ENCODE assay signal across 8 cellular contexts in genomic region chr3:52022323-52023100, GRCh38. TPM values are rescaled to one million over a fixed set of nuclear protein-coding genes. Genes with fewer than 3 reads are reported as not detected.
DNase-seq lines count a peak whose midpoint lies in the region; ATAC-seq, FAIRE-seq and TF ChIP-seq lines count a peak whose summit lies in the region.
"Had no signal": no experiment of that assay in that cellular context is flagged by ENCODE, and none has a peak within 500 bp of the region (broad histone marks: within the 10 kb centered on the region; RNA-seq: fewer than 3 reads in every experiment).

No MANE protein-coding gene starts in this region.

- H2AK5ac ChIP-seq in neuronal stem cell (ENCODE audit: low read depth, low read length): peak overlapping the region; percentile 97

- POLR2A ChIA-PET in HEK293 (lab: Yijun Ruan, JAX): interaction anchor here (0.9 to 1.3 kb wide), 2 partner anchors 24 to 30 kb away, joined by 3 read pairs; no protein-coding TSS in a partner anchor

- H4K8ac ChIP-seq in neuronal stem cell (ENCODE audit: low read depth, low read length): no peak overlapping the region

- no peak for ATAC-seq in GM21526 (IDR thresholded peaks at IDR 0.05; ENCODE audit: low FRiP score, unreplicated experiment)
- ATAC-seq: left colon had no signal

- H2BK12ac ChIP-seq in neuronal stem cell (ENCODE audit: low read length): no peak overlapping the region

- H3K4me2 ChIP-seq in neuronal stem cell (ENCODE audit: insufficient read depth, low read length, poor library complexity, severe bottlenecking): no peak overlapping the region

- H3K9ac ChIP-seq in neuronal stem cell (ENCODE audit: low read depth, low read length, poor library complexity): no peak overlapping the region

- CTCF ChIA-PET in HEK293 (lab: Yijun Ruan, JAX): interaction anchor here (0.5 to 1.2 kb wide), 2 partner anchors 21 to 48 kb away, joined by 3 to 4 read pairs; no protein-coding TSS in a partner anchor

- H3K27me3 Mint-ChIP-seq in brain: no peaks in the 10 kb centered on the region

- H3K27ac ChIP-seq in HEK293 (ENCODE audit: extremely low read depth, low read depth, low read length) (0 out of 2 replicates have a peak overlapping the region, but pooled peaks have one; percentile 24), neuronal stem cell (replicated peaks; ENCODE audit: low read length) (no peak overlapping the region), prostate gland (peak overlapping the region in 1 of 2 donors; percentile 8)

- no peak overlapping the region for H2BK5ac ChIP-seq in neuronal stem cell (ENCODE audit: low read length)

- no peak overlapping the region for H4K91ac ChIP-seq in neuronal stem cell (ENCODE audit: low read depth, low read length, poor library complexity)

- peaks cover 58% of the 10 kb centered on the region for H3K4me1 Mint-ChIP-seq in brain

- H3K18ac ChIP-seq in neuronal stem cell (ENCODE audit: low read length): peak overlapping the region; percentile 12

- no CpG with 5 or more reads among the region's 20 CpGs for WGBS in neuronal stem cell (ENCODE audit: extremely low coverage in 2 of 2, insufficient read length in 2 of 2, insufficient replicate concordance in 1 of 2), 2 donors
- 73% methylated on average over 20 of the region's 20 CpGs for WGBS in prostate gland

- H3K27me3 ChIP-seq in neuronal stem cell (ENCODE audit: control insufficient read depth in 3 of 3, insufficient read depth in 3 of 3, low read depth in 1 of 3, low read length in 3 of 3) (peaks cover 0 to 23% (median 0%) of the 10 kb centered on the region in 3 experiments), prostate gland (replicated peaks; ENCODE audit: insufficient read depth) (no peaks in the 10 kb centered on the region)

- H3K4me1 ChIP-seq in HEK293 (ENCODE audit: control insufficient read depth, insufficient read depth, low read length): peaks cover 5% of the 10 kb centered on the region
- H3K4me1 ChIP-seq in neuronal stem cell (ENCODE audit: control insufficient read depth in 2 of 2, insufficient read depth in 1 of 2, low read depth in 1 of 2, low read length in 2 of 2): peaks cover 30 to 33% of the 10 kb centered on the region in 2 donors
- H3K4me1 ChIP-seq in prostate gland (replicated peaks): no peaks in the 10 kb centered on the region

- intact Hi-C loops in prostate gland (cut with DNase I): no loop called here

- peak overlapping the region in 2 of 5 experiments; percentile 41 to 47 for H3K4me3 Mint-ChIP-seq in brain

- peaks cover 2% of the 10 kb centered on the region for H3K79me1 ChIP-seq in neuronal stem cell (ENCODE audit: low read depth, low read length)

- no peak for TF ChIP-seq POLR2A in prostate gland (IDR thresholded peaks at IDR 0.05)

- H3K9me3 Mint-ChIP-seq in brain: no peaks in the 10 kb centered on the region

- no peak overlapping the region for H3K4me3 ChIP-seq in HEK293 (ENCODE audit: low read depth, low read length)
- no peak overlapping the region for H3K4me3 ChIP-seq in neuronal stem cell (ENCODE audit: low read length in 2 of 2)
- no peak overlapping the region for H3K4me3 ChIP-seq in prostate gland

- H3K23ac ChIP-seq in neuronal stem cell (ENCODE audit: low read depth, low read length, poor library complexity): no peak overlapping the region

- no peak for FAIRE-seq in D721Med (lab: Jason Lieb, UNC)
- FAIRE-seq: endometrium had no signal

- H3K27ac Mint-ChIP-seq in brain: peak overlapping the region; percentile 15 to 94 (median 79)

- no peaks in the 10 kb centered on the region for H3K36me3 Mint-ChIP-seq in brain

- H3K36me3 ChIP-seq in HEK293 (ENCODE audit: control insufficient read depth in 2 of 2, insufficient read depth in 1 of 2, low read length in 2 of 2): no peaks in the 10 kb centered on the region
- H3K36me3 ChIP-seq in neuronal stem cell (replicated peaks in 1 of 2; ENCODE audit: control insufficient read depth in 2 of 2, insufficient read depth in 2 of 2, low read length in 2 of 2): no peaks in the 10 kb centered on the region
- no peaks in the 10 kb centered on the region for H3K36me3 ChIP-seq in prostate gland

- DNase-seq in neuronal stem cell (ENCODE audit: low spot score) (no peak), D721Med (ENCODE audit: insufficient read length, low spot score) (no peak), prostate gland (ENCODE audit: low spot score) (no peak)
- DNase-seq: left colon had no signal

- H2BK120ac ChIP-seq in neuronal stem cell (ENCODE audit: low read depth, low read length): no peak overlapping the region

- H3K9me3 ChIP-seq in HEK293 (ENCODE audit: control insufficient read depth, insufficient read depth, low read depth, low read length) (no peaks in the 10 kb centered on the region), neuronal stem cell (replicated peaks in 1 of 2; ENCODE audit: control insufficient read depth in 2 of 2, insufficient read depth in 1 of 2, low read depth in 1 of 2, low read length in 2 of 2) (no peaks in the 10 kb centered on the region), prostate gland (no peaks in the 10 kb centered on the region)

- peak overlapping the region; percentile 61 for H2BK15ac ChIP-seq in neuronal stem cell (ENCODE audit: low read length)

- no peak overlapping the region for H3K4ac ChIP-seq in neuronal stem cell (ENCODE audit: low read length)

- TF ChIP-seq CTCF in HEK293 (tag by site-specific recombination; IDR thresholded peaks at IDR 0.05) (no peak), brain (conservative IDR thresholded peaks at IDR 0.05) (no peak), D721Med (IDR thresholded peaks at IDR 0.05; ENCODE audit: insufficient read depth, missing control alignments) (no peak), prostate gland (IDR thresholded peaks at IDR 0.05) (no peak)

- H2AFZ ChIP-seq in neuronal stem cell (ENCODE audit: low read length): no peak overlapping the region

- peak overlapping the region; percentile 9 for H3K14ac ChIP-seq in neuronal stem cell (ENCODE audit: low read length)

TF ChIP-seq in HEK293, 187 proteins besides CTCF, POLR2A, EP300 and RAD21:
- TF ChIP-seq MYNN (tag by site-specific recombination; IDR thresholded peaks at IDR 0.05; ENCODE audit: borderline replicate concordance) (no peak), ZNF624 (tag by site-specific recombination; IDR thresholded peaks at IDR 0.05) (no peak), SCRT1 (tag by site-specific recombination; IDR thresholded peaks at IDR 0.05; ENCODE audit: borderline replicate concordance) (no peak), YY1 (tag by site-specific recombination; IDR thresholded peaks at IDR 0.05) (no peak), ZNF610 (tag by site-specific recombination; IDR thresholded peaks at IDR 0.05; ENCODE audit: borderline replicate concordance) (peak; percentile 83; the same call in 1 of the 2 replicates), OSR2 (tag by site-specific recombination; IDR thresholded peaks at IDR 0.05) (no peak), SP3 (tag by site-specific recombination; IDR thresholded peaks at IDR 0.05) (no peak), ZBTB8A (tag by site-specific recombination; IDR thresholded peaks at IDR 0.05) (0 out of 2 replicates have a peak, but pooled peaks have one; percentile 4)

RNA-seq across cellular contexts. Expression of gene RPL29, which starts 26.8 kb away (rescaled TPM):
- 1,543 TPM for polyA plus RNA-seq in brain (ENCODE audit: insufficient read depth, low read depth, low replicate concordance)
- 2,500 TPM for polyA plus RNA-seq in neuronal stem cell (2013, experiment 1 of 2)
- 2,467 TPM for polyA plus RNA-seq in neuronal stem cell (2013, experiment 2 of 2)
- total RNA-seq in prostate gland: 1,000 to 10,000 TPM; 1,249 to 2,015 TPM

RNA-seq across cellular contexts. Expression of gene DUSP7, which starts 33.9 kb away (rescaled TPM):
- 15.2 TPM for polyA plus RNA-seq in brain (ENCODE audit: insufficient read depth, low read depth, low replicate concordance)
- 13.5 TPM for polyA plus RNA-seq in neuronal stem cell (2013, experiment 1 of 2)
- 13.8 TPM for polyA plus RNA-seq in neuronal stem cell (2013, experiment 2 of 2)
- total RNA-seq in prostate gland: 10 to 100 TPM in 1 of 2 donors, 1 to 10 TPM in 1; 9.1 to 34.0 TPM

RNA-seq across cellular contexts. Expression of gene ACY1, which starts 39.2 kb away (rescaled TPM):
- polyA plus RNA-seq in brain (ENCODE audit: insufficient read depth, low read depth, low replicate concordance): 11.5 TPM
- 7.8 TPM for polyA plus RNA-seq in neuronal stem cell (2013, experiment 1 of 2)
- 7.4 TPM for polyA plus RNA-seq in neuronal stem cell (2013, experiment 2 of 2)
- total RNA-seq in prostate gland: 10 to 100 TPM; 42.1 to 82.6 TPM

RNA-seq across cellular contexts. Expression of gene ABHD14A, which starts 47.6 kb away (rescaled TPM):
- polyA plus RNA-seq in brain (ENCODE audit: insufficient read depth, low read depth, low replicate concordance): 70.3 TPM
- polyA plus RNA-seq in neuronal stem cell (2013, experiment 1 of 2): 18.1 TPM
- 16.4 TPM for polyA plus RNA-seq in neuronal stem cell (2013, experiment 2 of 2)
- total RNA-seq in prostate gland: 10 to 100 TPM; 55.3 to 58.5 TPM

RNA-seq across cellular contexts. Expression of gene ABHD14B, which starts 48.7 kb away (rescaled TPM):
- polyA plus RNA-seq in brain (ENCODE audit: insufficient read depth, low read depth, low replicate concordance): 39.3 TPM
- 4.3 TPM for polyA plus RNA-seq in neuronal stem cell (2013, experiment 1 of 2)
- 4.5 TPM for polyA plus RNA-seq in neuronal stem cell (2013, experiment 2 of 2)
- total RNA-seq in prostate gland: 100 to 1,000 TPM in 1 of 2 donors, 10 to 100 TPM in 1; 53.7 to 128 TPM
